In genomic region chr9:137828527-137829259, GRCh38 we compare ENCODE assay signal across 14 cellular contexts. TPM values are rescaled to one million over a fixed set of nuclear protein-coding genes. Genes with fewer than 3 reads are reported as not detected.
DNase-seq lines count a peak whose midpoint lies in the region; ATAC-seq and TF ChIP-seq lines count a peak whose summit lies in the region.
"Had no signal": no experiment of that assay in that cellular context is flagged by ENCODE, and none has a peak within 500 bp of the region (broad histone marks: within the 10 kb centered on the region; RNA-seq: fewer than 3 reads in every experiment).

No MANE protein-coding gene starts in this region.

- H3K27me3 Mint-ChIP-seq in MCF 10A (ENCODE audit: insufficient read depth, unreplicated experiment) = no peaks in the 10 kb centered on the region

- H3K9me3 ChIP-seq in breast epithelium (peaks cover 0 to 6% of the 10 kb centered on the region in 2 donors), osteoblast (ENCODE audit: low read depth, low read length) (no peaks in the 10 kb centered on the region)
- H3K9me3 ChIP-seq: HAP-1, sigmoid colon had no signal

- H3K4me1 Mint-ChIP-seq in MCF 10A (ENCODE audit: insufficient read depth, unreplicated experiment) = no peaks in the 10 kb centered on the region

- DNase-seq in MCF 10A (ENCODE audit: unreplicated experiment) (peak; percentile 13), breast epithelium (ENCODE audit: low spot score in 2 of 2) (no peak), NCI-H2171 treated with DMSO at 0.1 percent for 48 hours (lab: John Stamatoyannopoulos, UW) (peak; percentile 57), dorsolateral prefrontal cortex (peak in 2 of 10 donors; percentile 20 to 62), osteoblast (ENCODE audit: insufficient read length, low spot score, missing footprints) (peak; percentile 93)
- DNase-seq: NCI-H510A treated with DMSO at 0.1 percent for 48 hours, sigmoid colon had no signal

- no peak overlapping the region for H2AFZ ChIP-seq in osteoblast (ENCODE audit: low read length)

- no peaks in the 10 kb centered on the region for H3K9me3 Mint-ChIP-seq in MCF 10A (ENCODE audit: unreplicated experiment)

- TF ChIP-seq CTCF in MCF 10A (IDR thresholded peaks at IDR 0.05; ENCODE audit: unreplicated experiment) (no peak), breast epithelium (IDR thresholded peaks at IDR 0.05) (no peak), dorsolateral prefrontal cortex (IDR thresholded peaks at IDR 0.05 in 54 of 56, conservative IDR thresholded peaks at IDR 0.05 in 2 of 56; ENCODE audit: low read depth in 1 of 56, partially characterized antibody in 56 of 56) (no peak), osteoblast (IDR thresholded peaks at IDR 0.05; ENCODE audit: extremely low read depth, low read depth, low read length) (no peak)

- H3K4me2 ChIP-seq in osteoblast (ENCODE audit: insufficient read depth, low read length) = no peak overlapping the region

- H4K20me1 ChIP-seq in osteoblast (ENCODE audit: insufficient read depth, low read length) = peaks cover 44% of the 10 kb centered on the region

- H3K27ac ChIP-seq in breast epithelium (no peak overlapping the region), dorsolateral prefrontal cortex (peak overlapping the region in 52 of 59 donors; percentile 14 to 86 (median 62)), osteoblast (ENCODE audit: low read depth, low read length) (no peak overlapping the region)
- H3K27ac ChIP-seq: C4-2B, esophagus muscularis mucosa, sigmoid colon had no signal

- intact Hi-C loops in MCF 10A (cut with micrococcal nuclease) = no loop called here
- intact Hi-C loops in breast epithelium (cut with DNase I; ENCODE audit: low total_unique reads) = no loop called here
- intact Hi-C loops in dorsolateral prefrontal cortex (cut with DNase I) = no loop called here

- ATAC-seq in HG02588 (IDR thresholded peaks at IDR 0.05; ENCODE audit: unreplicated experiment) (no peak), HG02623 (IDR thresholded peaks at IDR 0.05; ENCODE audit: unreplicated experiment) (no peak), GM21360 (IDR thresholded peaks at IDR 0.05; ENCODE audit: unreplicated experiment) (no peak)

- H3K36me3 ChIP-seq in breast epithelium (peaks cover 3% of the 10 kb centered on the region), osteoblast (ENCODE audit: insufficient read depth, low read length) (peaks cover 11% of the 10 kb centered on the region)

- CTCF ChIA-PET in MCF 10A (lab: Yijun Ruan, JAX) = no interaction called here

- no peak overlapping the region for H3K4me3 Mint-ChIP-seq in MCF 10A (ENCODE audit: unreplicated experiment)

- no peak overlapping the region for H3K27ac Mint-ChIP-seq in MCF 10A (ENCODE audit: low read depth, unreplicated experiment)

- H3K4me1 ChIP-seq in breast epithelium (no peaks in the 10 kb centered on the region), osteoblast (ENCODE audit: insufficient read depth, low read length) (no peaks in the 10 kb centered on the region)
- H3K4me1 ChIP-seq: esophagus muscularis mucosa, HAP-1, sigmoid colon had no signal

- H3K27me3 ChIP-seq in breast epithelium = no peaks in the 10 kb centered on the region
- H3K27me3 ChIP-seq in dorsolateral prefrontal cortex = no peaks in the 10 kb centered on the region
- no peaks in the 10 kb centered on the region for H3K27me3 ChIP-seq in osteoblast (ENCODE audit: insufficient read depth, low read length)
- H3K27me3 ChIP-seq: esophagus muscularis mucosa, sigmoid colon had no signal

- H3K36me3 Mint-ChIP-seq in MCF 10A (ENCODE audit: insufficient read depth, unreplicated experiment) = peaks cover 53% of the 10 kb centered on the region

- H3K4me3 ChIP-seq in breast epithelium = no peak overlapping the region
- H3K4me3 ChIP-seq in dorsolateral prefrontal cortex = no peak overlapping the region
- H3K4me3 ChIP-seq in osteoblast (ENCODE audit: insufficient read depth, low read length) = no peak overlapping the region
- H3K4me3 ChIP-seq: esophagus muscularis mucosa, HAP-1, lung, sigmoid colon had no signal

- POLR2A ChIA-PET in MCF 10A (lab: Yijun Ruan, JAX) = no interaction called here

- peaks cover 2% of the 10 kb centered on the region for H3K79me2 ChIP-seq in osteoblast (ENCODE audit: insufficient read depth, low read length)

- TF ChIP-seq POLR2A in breast epithelium (IDR thresholded peaks at IDR 0.05) = no peak

- BruUV-seq in MCF 10A (replicated peaks; lab: Mats Ljungman, UMichigan) = no TSS peak

RNA-seq across cellular contexts. Expression of gene CACNA1B, which starts 48.9 kb away (rescaled TPM):
- total RNA-seq in MCF 10A (2022) (not detected in 2 replicates), breast epithelium (under 1 TPM in 1 of 3 donors, not detected in 2; under 0.01 TPM), dorsolateral prefrontal cortex (10 to 100 TPM; 18.4 to 81.1 (median 54.5) TPM), osteoblast (under 0.01 TPM in 2 replicates)

Comparison
In these comparisons a context has a peak if more than half of its experiments do, and no peak if none do; other contexts are left out.
1. DNase-seq: peak in MCF 10A (single experiment), NCI-H2171 treated with DMSO at 0.1 percent for 48 hours (single experiment) and osteoblast (single experiment); none in breast epithelium (0 of 2).
2. H3K27ac ChIP-seq: peak in dorsolateral prefrontal cortex (52 of 59); none in breast epithelium (0 of 2) and osteoblast (single experiment).
3. RNA of gene CACNA1B, which starts 48.9 kb away (total RNA-seq): 18.4 to 81.1 TPM in dorsolateral prefrontal cortex; not detected in MCF 10A, under 0.01 TPM in breast epithelium and under 0.01 TPM in osteoblast; every median in the first group is over 10 times any median in the second.